In the genomic region with DNA sequence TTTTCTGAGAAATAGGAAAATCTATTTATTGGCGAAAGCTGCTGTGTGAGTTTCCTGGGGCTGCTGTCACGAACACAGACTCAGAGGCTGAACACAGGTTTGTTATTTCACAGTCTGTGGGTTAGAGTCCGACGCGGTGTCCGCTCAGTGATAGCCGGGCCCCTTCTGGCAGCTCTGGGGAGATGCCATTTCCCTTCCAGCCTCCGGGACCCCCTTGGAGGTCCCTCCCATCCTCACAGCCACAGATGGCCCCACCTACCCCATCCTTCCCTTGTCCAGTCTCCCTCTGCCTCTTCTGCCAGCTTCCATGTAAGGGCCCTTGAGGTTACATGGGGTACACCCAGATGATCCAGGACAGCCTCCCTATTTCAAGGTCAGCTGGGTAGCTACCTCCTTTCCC, we compare ENCODE assay signal across 14 cellular contexts.
A peak's percentile ranks its signal among the peaks of the same experiment; 100 is the strongest.
DNase-seq lines count a peak whose midpoint lies in the region; ATAC-seq and TF ChIP-seq lines count a peak whose summit lies in the region.
"Had no signal": no experiment of that assay in that cellular context is flagged by ENCODE, and none has a peak within 500 bp of the region (broad histone marks: within the 10 kb centered on the region; RNA-seq: fewer than 3 reads in every experiment).

No MANE protein-coding gene starts in this region.

- no peaks in the 10 kb centered on the region for H3K36me3 ChIP-seq in right atrium auricular region
- H3K36me3 ChIP-seq in colonic mucosa, result no peaks in the 10 kb centered on the region

- H3K27ac Mint-ChIP-seq in osteocyte (ENCODE audit: unreplicated experiment), result no peak overlapping the region
- H3K27ac Mint-ChIP-seq: HFFc6 had no signal

- H3K9me3 Mint-ChIP-seq in osteocyte (ENCODE audit: unreplicated experiment), result no peaks in the 10 kb centered on the region
- H3K9me3 Mint-ChIP-seq: CD4-positive, CD25-positive, alpha-beta regulatory T cell; HFFc6 had no signal

- H3K4me3 Mint-ChIP-seq in osteocyte (ENCODE audit: unreplicated experiment), result no peak overlapping the region
- H3K4me3 Mint-ChIP-seq: CD4-positive, CD25-positive, alpha-beta regulatory T cell; HFFc6 had no signal

- H3K9me3 ChIP-seq in right atrium auricular region (no peaks in the 10 kb centered on the region), right cardiac atrium (ENCODE audit: control insufficient read depth, low read length) (no peaks in the 10 kb centered on the region), colonic mucosa (no peaks in the 10 kb centered on the region)

- intact Hi-C loops in right cardiac atrium (cut with DNase I), result no loop called here
- intact Hi-C loops in colonic mucosa (cut with DNase I), result no loop called here

- H3K4me1 ChIP-seq in right atrium auricular region (peaks cover 0 to 7% of the 10 kb centered on the region in 2 donors), right cardiac atrium (ENCODE audit: control insufficient read depth, insufficient read depth, low read length) (no peaks in the 10 kb centered on the region), colonic mucosa (no peaks in the 10 kb centered on the region)

- H3K36me3 Mint-ChIP-seq in osteocyte (ENCODE audit: unreplicated experiment), result no peaks in the 10 kb centered on the region
- H3K36me3 Mint-ChIP-seq: CD4-positive, CD25-positive, alpha-beta regulatory T cell had no signal

- H3K4me3 ChIP-seq in right atrium auricular region (no peak overlapping the region), right cardiac atrium (ENCODE audit: low read length) (no peak overlapping the region), colonic mucosa (no peak overlapping the region)
- H3K4me3 ChIP-seq: PC-9 had no signal

- 59% methylated on average over 8 of the region's 8 CpGs for WGBS in right cardiac atrium

- no peaks in the 10 kb centered on the region for H3K27me3 ChIP-seq in right atrium auricular region
- H3K27me3 ChIP-seq in right cardiac atrium (ENCODE audit: control insufficient read depth, insufficient read depth), result no peaks in the 10 kb centered on the region
- no peaks in the 10 kb centered on the region for H3K27me3 ChIP-seq in colonic mucosa

- peak; percentile 44 for DNase-seq in right atrium auricular region (ENCODE audit: low spot score)
- DNase-seq in right cardiac atrium, result no peak
- peak; percentile 10 for DNase-seq in colonic mucosa
- peak; percentile 73 for DNase-seq in osteocyte (ENCODE audit: extremely low spot score, unreplicated experiment)
- DNase-seq in activated naive CD4-positive, alpha-beta T cell treated with Interleukin-2 at 50 U/mL for 16 hours, result no peak
- no peak for DNase-seq in NCI-H2171 treated with DMSO at 0.1 percent for 48 hours (lab: John Stamatoyannopoulos, UW)
- DNase-seq: Calu3; CD4-positive, CD25-positive, alpha-beta regulatory T cell; GOT3; HFFc6; KBM-7; NCI-H1092; PC-9 had no signal

- H3K27me3 Mint-ChIP-seq in osteocyte (ENCODE audit: unreplicated experiment), result peaks cover 20% of the 10 kb centered on the region
- H3K27me3 Mint-ChIP-seq: CD4-positive, CD25-positive, alpha-beta regulatory T cell had no signal

- TF ChIP-seq CTCF in right atrium auricular region (IDR thresholded peaks at IDR 0.05) (no peak), colonic mucosa (IDR thresholded peaks at IDR 0.05) (no peak), osteocyte (IDR thresholded peaks at IDR 0.05) (no peak)

- no peak overlapping the region for H3K27ac ChIP-seq in right atrium auricular region
- no peak overlapping the region for H3K27ac ChIP-seq in right cardiac atrium (ENCODE audit: low read length)
- no peak overlapping the region for H3K27ac ChIP-seq in colonic mucosa
- H3K27ac ChIP-seq: PC-9 had no signal

- no peaks in the 10 kb centered on the region for H3K4me1 Mint-ChIP-seq in osteocyte (ENCODE audit: unreplicated experiment)

- ATAC-seq in right cardiac atrium (no peak), HG03354 (IDR thresholded peaks at IDR 0.05; ENCODE audit: poor library complexity, severe bottlenecking, unreplicated experiment) (no peak)

- H3K9ac ChIP-seq in colonic mucosa (ENCODE audit: low read depth in 2 of 2, low read length in 2 of 2), result no peak overlapping the region

Comparison
In these comparisons a context has a peak if more than half of its experiments do, and no peak if none do; other contexts are left out.
1. DNase-seq: peak in right atrium auricular region (single experiment), colonic mucosa (single experiment) and osteocyte (single experiment); none in right cardiac atrium (0 of 3), activated naive CD4-positive, alpha-beta T cell treated with Interleukin-2 at 50 U/mL for 16 hours (single experiment) and NCI-H2171 treated with DMSO at 0.1 percent for 48 hours (single experiment).